Comparison of ENCODE assay signal across 8 cellular contexts in the genomic region with DNA sequence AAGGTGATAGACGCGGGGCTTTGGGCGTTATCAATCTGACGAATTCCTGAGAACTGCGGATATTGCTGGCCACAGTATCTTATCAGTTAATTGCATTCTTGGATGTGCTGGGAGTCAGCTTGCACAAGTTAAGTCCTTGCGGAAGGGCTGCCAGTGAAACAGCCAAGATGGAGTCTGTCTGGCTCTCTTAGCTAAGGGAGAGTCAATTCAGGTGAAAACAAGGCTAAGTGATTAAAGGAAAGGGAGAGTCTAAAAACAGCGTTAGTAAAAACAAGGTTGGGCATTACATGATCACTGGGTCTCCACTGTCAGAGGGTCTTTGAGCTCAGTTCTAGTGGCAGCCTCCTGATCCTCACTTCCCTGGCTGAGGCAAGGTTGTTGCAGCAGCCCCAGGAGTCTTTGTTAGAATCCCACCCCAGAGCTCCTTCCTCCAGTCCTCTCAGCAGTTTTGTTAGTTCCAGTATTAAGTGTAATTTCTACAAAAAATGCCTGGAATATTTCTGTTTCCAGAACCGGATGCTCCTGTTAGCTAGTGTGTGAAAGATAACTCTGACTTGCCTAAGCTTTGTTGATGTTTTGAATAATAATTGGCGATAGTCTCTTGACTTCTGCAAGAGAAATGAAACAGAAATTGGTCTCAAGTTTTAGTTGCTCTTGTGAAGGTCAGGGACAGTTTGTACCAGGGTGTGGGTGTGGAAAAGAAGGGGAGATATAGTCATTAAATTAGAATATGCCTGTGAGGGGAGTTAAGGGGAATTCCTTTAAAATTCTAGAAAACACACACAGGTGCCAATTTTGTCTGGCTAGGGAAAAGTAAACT. TPM values are rescaled to one million over a fixed set of nuclear protein-coding genes. Genes with fewer than 3 reads are reported as not detected.
A peak's percentile ranks its signal among the peaks of the same experiment; 100 is the strongest.
DNase-seq lines count a peak whose midpoint lies in the region; ATAC-seq and TF ChIP-seq lines count a peak whose summit lies in the region.

No MANE protein-coding gene starts in this region.

- H3K27ac ChIP-seq in GM23338 (ENCODE audit: low read depth) (peak overlapping the region; percentile 57), stomach smooth muscle (ENCODE audit: low read length) (peak overlapping the region; percentile 64)

- H3K4me3 Mint-ChIP-seq in GM23338 (no peak overlapping the region; the same call in 2 of the 3 replicates), activated B cell treated with CpG ODN at 0.5 μM for 24 hours (peak overlapping the region; percentile 83)

- H3K36me3 Mint-ChIP-seq in GM23338 (ENCODE audit: low read depth) (no peaks in the 10 kb centered on the region), activated B cell treated with CpG ODN at 0.5 μM for 24 hours (ENCODE audit: low read depth) (peaks cover 48% of the 10 kb centered on the region)

- intact Hi-C loops in activated B cell treated with CpG ODN at 0.5 μM for 24 hours (cut with micrococcal nuclease) (loop anchor here (1.0 to 2.0 kb wide), 3 partner anchors 8 to 56 kb away; a partner anchor contains a TSS), left cardiac atrium (cut with DNase I) (no loop called here)

- CTCF ChIA-PET in activated B cell treated with CpG ODN at 0.5 μM for 24 hours (lab: Charles Lee), result interaction anchor here (0.7 to 1.4 kb wide), 5 partner anchors 16 to 57 kb away, joined by 3 to 4 read pairs (median 3); a partner anchor contains a TSS

- H2AFZ ChIP-seq in GM23338, result no peak overlapping the region

- 0 out of 2 replicates have a peak, but pooled peaks cover 2% of the 10 kb centered on the region for H3K9me2 ChIP-seq in GM23338 (ENCODE audit: insufficient read depth)

- H3K9ac ChIP-seq in stomach smooth muscle (ENCODE audit: low read length in 2 of 2), result peak overlapping the region in 1 of 2 donors; percentile 59

- peaks cover 7% of the 10 kb centered on the region for H3K27me3 Mint-ChIP-seq in GM23338 (ENCODE audit: insufficient read depth, low read depth, poor library complexity)
- no peaks in the 10 kb centered on the region for H3K27me3 Mint-ChIP-seq in activated B cell treated with CpG ODN at 0.5 μM for 24 hours

- H3K27ac Mint-ChIP-seq in GM23338, result 0 out of 2 replicates have a peak overlapping the region, but pooled peaks have one; percentile 50
- peak overlapping the region; percentile 96 for H3K27ac Mint-ChIP-seq in activated B cell treated with CpG ODN at 0.5 μM for 24 hours

- H3K4me3 ChIP-seq in GM23338 (no peak overlapping the region), stomach smooth muscle (ENCODE audit: low read length in 2 of 2) (peak overlapping the region; percentile 28 to 58)

- peak; percentile 63 for DNase-seq in EL
- no peak for DNase-seq in GM23338 (ENCODE audit: low spot score)
- DNase-seq in activated B cell treated with CpG ODN at 0.5 μM for 24 hours, result no peak
- no peak for DNase-seq in left cardiac atrium
- no peak for DNase-seq in NOMO-1 treated with dmso at 0.1 percent for 144 hours (lab: John Stamatoyannopoulos, UW; ENCODE audit: unreplicated experiment)
- DNase-seq in NCI-H1694 treated with DMSO at 0.1 percent for 48 hours (lab: John Stamatoyannopoulos, UW), result no peak
- DNase-seq in foreskin melanocyte, result no peak

- H3K9me3 Mint-ChIP-seq in GM23338, result no peaks in the 10 kb centered on the region
- H3K9me3 Mint-ChIP-seq in activated B cell treated with CpG ODN at 0.5 μM for 24 hours, result no peaks in the 10 kb centered on the region

- no peaks in the 10 kb centered on the region for H3K27me3 ChIP-seq in GM23338 (ENCODE audit: insufficient read depth)
- H3K27me3 ChIP-seq in stomach smooth muscle (ENCODE audit: control insufficient read depth in 1 of 2, insufficient read depth in 2 of 2, low read length in 2 of 2), result no peaks in the 10 kb centered on the region

- TF ChIP-seq CTCF in GM23338 (conservative IDR thresholded peaks at IDR 0.05; ENCODE audit: low read depth in 2 of 2), result no peak
- no peak for TF ChIP-seq CTCF in activated B cell treated with CpG ODN at 0.5 μM for 24 hours (IDR thresholded peaks at IDR 0.05)

- no peaks in the 10 kb centered on the region for H3K9me3 ChIP-seq in stomach smooth muscle (ENCODE audit: control insufficient read depth in 2 of 2, low read length in 2 of 2)

- H3F3A ChIP-seq in GM23338 (replicated peaks; ENCODE audit: low read depth), result no peaks in the 10 kb centered on the region

- no peaks in the 10 kb centered on the region for H4K20me1 ChIP-seq in GM23338 (replicated peaks; ENCODE audit: insufficient read depth)

- ATAC-seq in GM23338, result peak; percentile 23
- peak; percentile 41 for ATAC-seq in activated B cell treated with CpG ODN at 0.5 μM for 24 hours (ENCODE audit: low read depth)
- peak; percentile 2 to 17 for ATAC-seq in left cardiac atrium

- H3K79me2 ChIP-seq in GM23338 (replicated peaks; ENCODE audit: insufficient read depth), result peaks cover 4% of the 10 kb centered on the region; the same call in 1 of the 2 replicates

- peak overlapping the region; percentile 52; the same call in 1 of the 2 replicates for H3K4me2 ChIP-seq in GM23338

- H3K4me1 ChIP-seq in GM23338 (ENCODE audit: insufficient read depth) (peaks cover 45% of the 10 kb centered on the region), stomach smooth muscle (ENCODE audit: control insufficient read depth, insufficient read depth, low read length) (peaks cover 40% of the 10 kb centered on the region)

- POLR2A ChIA-PET in activated B cell treated with CpG ODN at 0.5 μM for 24 hours (lab: Charles Lee), result interaction anchor here (0.5 to 1.4 kb wide), 9 partner anchors 14 to 262 kb away, joined by 3 to 8 read pairs (median 5); a partner anchor contains a TSS

- H3K4me1 Mint-ChIP-seq in GM23338 (peaks cover 47% of the 10 kb centered on the region), activated B cell treated with CpG ODN at 0.5 μM for 24 hours (peaks cover 92% of the 10 kb centered on the region)

- H3K36me3 ChIP-seq in GM23338 (ENCODE audit: insufficient read depth) (no peaks in the 10 kb centered on the region), stomach smooth muscle (ENCODE audit: control insufficient read depth in 2 of 2, insufficient read depth in 2 of 2, low read length in 2 of 2) (peaks cover 0 to 2% of the 10 kb centered on the region in 2 donors)

TF ChIP-seq in GM23338, 12 proteins besides CTCF, POLR2A, EP300 and RAD21 (continues in another document):
- TF ChIP-seq CREB1 (CRISPR knock-in tag; IDR thresholded peaks at IDR 0.05; ENCODE audit: low read depth), result no peak
- TF ChIP-seq STAT1 (IDR thresholded peaks at IDR 0.05; ENCODE audit: unreplicated experiment), result no peak
- no peak for TF ChIP-seq ZNF331 (CRISPR knock-in tag; IDR thresholded peaks at IDR 0.05; ENCODE audit: low read depth)
- no peak for TF ChIP-seq ZNF114 (CRISPR knock-in tag; IDR thresholded peaks at IDR 0.05)
- no peak for TF ChIP-seq EZH2 (IDR thresholded peaks at IDR 0.05; ENCODE audit: low read depth, unreplicated experiment)
- TF ChIP-seq NANOG (IDR thresholded peaks at IDR 0.05; ENCODE audit: borderline replicate concordance), result no peak
- TF ChIP-seq, protein P1, sequence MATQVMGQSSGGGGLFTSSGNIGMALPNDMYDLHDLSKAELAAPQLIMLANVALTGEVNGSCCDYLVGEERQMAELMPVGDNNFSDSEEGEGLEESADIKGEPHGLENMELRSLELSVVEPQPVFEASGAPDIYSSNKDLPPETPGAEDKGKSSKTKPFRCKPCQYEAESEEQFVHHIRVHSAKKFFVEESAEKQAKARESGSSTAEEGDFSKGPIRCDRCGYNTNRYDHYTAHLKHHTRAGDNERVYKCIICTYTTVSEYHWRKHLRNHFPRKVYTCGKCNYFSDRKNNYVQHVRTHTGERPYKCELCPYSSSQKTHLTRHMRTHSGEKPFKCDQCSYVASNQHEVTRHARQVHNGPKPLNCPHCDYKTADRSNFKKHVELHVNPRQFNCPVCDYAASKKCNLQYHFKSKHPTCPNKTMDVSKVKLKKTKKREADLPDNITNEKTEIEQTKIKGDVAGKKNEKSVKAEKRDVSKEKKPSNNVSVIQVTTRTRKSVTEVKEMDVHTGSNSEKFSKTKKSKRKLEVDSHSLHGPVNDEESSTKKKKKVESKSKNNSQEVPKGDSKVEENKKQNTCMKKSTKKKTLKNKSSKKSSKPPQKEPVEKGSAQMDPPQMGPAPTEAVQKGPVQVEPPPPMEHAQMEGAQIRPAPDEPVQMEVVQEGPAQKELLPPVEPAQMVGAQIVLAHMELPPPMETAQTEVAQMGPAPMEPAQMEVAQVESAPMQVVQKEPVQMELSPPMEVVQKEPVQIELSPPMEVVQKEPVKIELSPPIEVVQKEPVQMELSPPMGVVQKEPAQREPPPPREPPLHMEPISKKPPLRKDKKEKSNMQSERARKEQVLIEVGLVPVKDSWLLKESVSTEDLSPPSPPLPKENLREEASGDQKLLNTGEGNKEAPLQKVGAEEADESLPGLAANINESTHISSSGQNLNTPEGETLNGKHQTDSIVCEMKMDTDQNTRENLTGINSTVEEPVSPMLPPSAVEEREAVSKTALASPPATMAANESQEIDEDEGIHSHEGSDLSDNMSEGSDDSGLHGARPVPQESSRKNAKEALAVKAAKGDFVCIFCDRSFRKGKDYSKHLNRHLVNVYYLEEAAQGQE (IDR thresholded peaks at IDR 0.05; ENCODE audit: unreplicated experiment), result no peak

RNA-seq across cellular contexts. Expression of a gene that starts 10.6 kb away (rescaled TPM):
- 15.1 and 16.2 TPM in 2 replicates for total RNA-seq in GM23338 (2014; rRNA removed; shearing (Covaris generic))
- polyA plus RNA-seq in GM23338 (2016; fragmentation: Nextera tagmentation; extraction: Ambion mirVana), result 10.0 and 10.1 TPM in 2 replicates
- total RNA-seq in activated B cell treated with CpG ODN at 0.5 μM for 24 hours (274 and 320 TPM in 2 replicates), left cardiac atrium (100 to 1,000 TPM; 195 to 255 TPM)

RNA-seq across cellular contexts. Expression of a gene that starts 54.7 kb away (rescaled TPM):
- 34.3 and 35.6 TPM in 2 replicates for total RNA-seq in GM23338 (2014; rRNA removed; shearing (Covaris generic))
- 199 and 230 TPM in 2 replicates for polyA plus RNA-seq in GM23338 (2016; fragmentation: Nextera tagmentation; extraction: Ambion mirVana)
- total RNA-seq in activated B cell treated with CpG ODN at 0.5 μM for 24 hours (85.4 and 94.2 TPM in 2 replicates), left cardiac atrium (100 to 1,000 TPM; 325 to 342 TPM)

RNA-seq across cellular contexts. Expression of a gene that starts 55.0 kb away (rescaled TPM):
- total RNA-seq in GM23338 (2014; rRNA removed; shearing (Covaris generic)), result 4.8 and 5.5 TPM in 2 replicates
- polyA plus RNA-seq in GM23338 (2016; fragmentation: Nextera tagmentation; extraction: Ambion mirVana), result 2.2 and 2.4 TPM in 2 replicates
- 32.0 and 39.6 TPM in 2 replicates for total RNA-seq in activated B cell treated with CpG ODN at 0.5 μM for 24 hours
- 10 to 100 TPM; 15.2 to 17.9 TPM for total RNA-seq in left cardiac atrium

RNA-seq across cellular contexts. Expression of a gene that starts 56.4 kb away (rescaled TPM):
- total RNA-seq in GM23338 (2014; rRNA removed; shearing (Covaris generic)), result 2.9 and 3.5 TPM in 2 replicates
- 1.9 and 2.4 TPM in 2 replicates for polyA plus RNA-seq in GM23338 (2016; fragmentation: Nextera tagmentation; extraction: Ambion mirVana)
- total RNA-seq in activated B cell treated with CpG ODN at 0.5 μM for 24 hours (9.5 and 13.8 TPM in 2 replicates), left cardiac atrium (1 to 10 TPM; 7.1 to 9.9 TPM)

Comparison
In these comparisons a context has a peak if more than half of its experiments do, and no peak if none do; other contexts are left out.
1. RNA of a gene that starts 10.6 kb away (total RNA-seq): 274 to 320 TPM in activated B cell treated with CpG ODN at 0.5 μM for 24 hours and 195 to 255 TPM in left cardiac atrium; 15.1 to 16.2 TPM in GM23338; every median in the first group is over 10 times any median in the second.
2. Peak in every context shown above with its lines, with median percentiles within 50 percentile points of each other: ATAC-seq.